8 cellular contexts compared by ENCODE assay signal in genomic region chr5:141330299-141331080, GRCh38. TPM values are rescaled to one million over a fixed set of nuclear protein-coding genes. Genes with fewer than 3 reads are reported as not detected.
DNase-seq lines count a peak whose midpoint lies in the region; ATAC-seq and TF ChIP-seq lines count a peak whose summit lies in the region.

Gene PCDHGA1 (plus strand): TSS chr5:141330514.

- H3K9me3 ChIP-seq in SJCRH30 (replicated peaks), result peaks cover 9% of the 10 kb centered on the region; the same call in 1 of the 2 replicates

- peak within 1 kb of the TSS; percentile 38; the same call in 1 of the 2 replicates for H3K27ac ChIP-seq in SJCRH30

- DNase-seq in DMS53 treated with DMSO at 0.1 percent for 48 hours (lab: John Stamatoyannopoulos, UW; ENCODE audit: unreplicated experiment), result peak; percentile 56
- DNase-seq in HFF-Myc (ENCODE audit: extremely low read depth, low read depth), result no peak
- DNase-seq in SJCRH30, result peak; percentile 62 to 74
- DNase-seq in fibroblast of pulmonary artery (ENCODE audit: low read depth), result peak; percentile 71
- DNase-seq in NCI-H2107 (lab: John Stamatoyannopoulos, UW), result no peak
- no peak for DNase-seq in stimulated activated CD4-positive, alpha-beta T cell treated with anti-CD3 and anti-CD28 coated beads, Interleukin-4, amount 100 ng/mL, for 24 hours
- DNase-seq in erythroblast (lab: John Stamatoyannopoulos, UW), result no peak

- H3K4me1 ChIP-seq in SJCRH30, result no peaks in the 10 kb centered on the region

- no peaks in the 10 kb centered on the region for H3K36me3 ChIP-seq in SJCRH30

- peak; percentile 48 for TF ChIP-seq CTCF in HFF-Myc (IDR thresholded peaks at IDR 0.05; ENCODE audit: low read depth, low read length, missing control alignments)
- peak; percentile 60 for TF ChIP-seq CTCF in fibroblast of pulmonary artery (IDR thresholded peaks at IDR 0.05; ENCODE audit: low read length, missing control alignments)

- TF ChIP-seq POLR2A in erythroblast (IDR thresholded peaks at IDR 0.05; ENCODE audit: low read length), result no peak

- no peak for ATAC-seq in HG02973 (IDR thresholded peaks at IDR 0.05; ENCODE audit: unreplicated experiment)

- no peaks in the 10 kb centered on the region for H3K27me3 ChIP-seq in SJCRH30

- H3K4me3 ChIP-seq in HFF-Myc (replicated peaks; ENCODE audit: low read depth, low read length), result peak within 1 kb of the TSS; percentile 24
- peak within 1 kb of the TSS; percentile 56 for H3K4me3 ChIP-seq in SJCRH30
- peak within 1 kb of the TSS; percentile 55 for H3K4me3 ChIP-seq in fibroblast of pulmonary artery (replicated peaks; ENCODE audit: low read depth, low read length)

RNA-seq across cellular contexts. Expression of gene PCDHGA1, which starts in this region (rescaled TPM):
- total RNA-seq in SJCRH30 (2014; rRNA removed; shearing (Covaris generic)), result 3.5 and 3.6 TPM in 2 replicates

Comparison
In these comparisons a context has a peak if more than half of its experiments do, and no peak if none do; other contexts are left out.
1. DNase-seq: peak in DMS53 treated with DMSO at 0.1 percent for 48 hours (single experiment), SJCRH30 (2 of 2) and fibroblast of pulmonary artery (single experiment); none in HFF-Myc (single experiment), NCI-H2107 (single experiment), stimulated activated CD4-positive, alpha-beta T cell treated with anti-CD3 and anti-CD28 coated beads, Interleukin-4, amount 100 ng/mL, for 24 hours (single experiment) and erythroblast (0 of 2).
2. Peak in every context shown above with its lines, with median percentiles within 50 percentile points of each other: H3K4me3 ChIP-seq.